Comparison of ENCODE assay signal across 21 cellular contexts in genomic region chr3:11547498-11547897, GRCh38.
DNase-seq lines count a peak whose midpoint lies in the region; ATAC-seq, FAIRE-seq and TF ChIP-seq lines count a peak whose summit lies in the region.
"Had no signal": no experiment of that assay in that cellular context is flagged by ENCODE, and none has a peak within 500 bp of the region (broad histone marks: within the 10 kb centered on the region; RNA-seq: fewer than 3 reads in every experiment).

No MANE protein-coding gene starts in this region.

- H3K36me3 ChIP-seq in K562 (ENCODE audit: control insufficient read depth, insufficient read depth, low read length): no peaks in the 10 kb centered on the region

- H3K9me3 ChIP-seq in K562 (replicated peaks; ENCODE audit: control insufficient read depth, insufficient read depth, low read depth, low read length): no peaks in the 10 kb centered on the region

- H4K20me1 ChIP-seq in K562 (replicated peaks; ENCODE audit: control insufficient read depth, insufficient read depth, low read length): no peaks in the 10 kb centered on the region

- no peaks in the 10 kb centered on the region for H3K79me2 ChIP-seq in K562 (ENCODE audit: control insufficient read depth, insufficient read depth, low read length)

- TF ChIP-seq EP300 in K562 (IDR thresholded peaks at IDR 0.05; ENCODE audit: low read length): no peak

- TF ChIP-seq RAD21 in K562 (CRISPR knock-in tag; conservative IDR thresholded peaks at IDR 0.05 in 1 of 2, IDR thresholded peaks at IDR 0.05 in 1 of 2): no peak

- POLR2A ChIA-PET in activated CD4-positive, alpha-beta T cell treated with anti-CD3 and anti-CD28 coated beads for 36 hours (lab: Charles Lee): no interaction called here
- POLR2A ChIA-PET in K562 (lab: Yijun Ruan, JAX): interaction anchor here (0.6 kb wide), 1 partner anchor 21 kb away, joined by 5 read pairs; no protein-coding TSS in a partner anchor

- no TSS peak for BruUV-seq in K562 (replicated peaks; lab: Mats Ljungman, UMichigan)

- H3K36me3 Mint-ChIP-seq in activated CD4-positive, alpha-beta T cell treated with anti-CD3 and anti-CD28 coated beads for 36 hours (ENCODE audit: low read depth): peaks cover 21% of the 10 kb centered on the region
- peaks cover 8% of the 10 kb centered on the region for H3K36me3 Mint-ChIP-seq in activated naive CD8-positive, alpha-beta T cell
- peaks cover 40% of the 10 kb centered on the region for H3K36me3 Mint-ChIP-seq in activated naive CD8-positive, alpha-beta T cell treated with anti-CD3 and anti-CD28 coated beads for 36 hours

- no peak overlapping the region for H3K4me2 ChIP-seq in K562 (ENCODE audit: insufficient read depth, low read length)
- H3K4me2 ChIP-seq: BLaER1 treated with 17β-estradiol and CSF1 and Interleukin-3, amounts not matched to agents 10 nM and 100 nM had no signal

- no peak overlapping the region for H3K4me3 Mint-ChIP-seq in activated CD4-positive, alpha-beta T cell treated with anti-CD3 and anti-CD28 coated beads for 36 hours
- no peak overlapping the region for H3K4me3 Mint-ChIP-seq in activated naive CD8-positive, alpha-beta T cell
- no peak overlapping the region for H3K4me3 Mint-ChIP-seq in activated naive CD8-positive, alpha-beta T cell treated with anti-CD3 and anti-CD28 coated beads for 36 hours
- H3K4me3 Mint-ChIP-seq: CD8-positive, alpha-beta T cell had no signal

- H3K9me3 Mint-ChIP-seq in activated CD4-positive, alpha-beta T cell treated with anti-CD3 and anti-CD28 coated beads for 36 hours (ENCODE audit: low read depth): peaks cover 10% of the 10 kb centered on the region
- H3K9me3 Mint-ChIP-seq in activated naive CD8-positive, alpha-beta T cell (ENCODE audit: low read depth): no peaks in the 10 kb centered on the region
- H3K9me3 Mint-ChIP-seq in activated naive CD8-positive, alpha-beta T cell treated with anti-CD3 and anti-CD28 coated beads for 36 hours: peaks cover 13% of the 10 kb centered on the region
- H3K9me3 Mint-ChIP-seq: CD8-positive, alpha-beta T cell had no signal

- no peak overlapping the region for H3K9ac ChIP-seq in K562 (ENCODE audit: insufficient read depth in 1 of 2, low read depth in 2 of 2, low read length in 2 of 2)
- H3K9ac ChIP-seq: BLaER1 treated with 17β-estradiol and CSF1 and Interleukin-3, amounts not matched to agents 10 nM and 100 nM had no signal

- in situ Hi-C loops in K562 (cut with MboI): no loop called here

- TF ChIP-seq CTCF in K562 (IDR thresholded peaks at IDR 0.05 in 2 of 3, conservative IDR thresholded peaks at IDR 0.05 in 1 of 3; ENCODE audit: insufficient read depth in 2 of 3, low read depth in 1 of 3, low read length in 3 of 3): no peak

- DNase-seq in activated CD4-positive, alpha-beta T cell treated with anti-CD3 and anti-CD28 coated beads for 36 hours: no peak
- no peak for DNase-seq in activated CD4-positive, alpha-beta T cell treated with anti-CD3 and anti-CD28 coated beads for 1 hour
- DNase-seq in activated naive CD8-positive, alpha-beta T cell treated with anti-CD3 and anti-CD28 coated beads for 36 hours: no peak
- DNase-seq in K562 (ENCODE audit: extremely low read depth in 1 of 4, low spot score in 3 of 4) (no peak), DMS 273 treated with DMSO at 0.1 percent for 48 hours (lab: John Stamatoyannopoulos, UW) (no peak), medulla oblongata (ENCODE audit: extremely low spot score) (no peak), DMS79 treated with DMSO at 0.1 percent for 48 hours (lab: John Stamatoyannopoulos, UW) (no peak)
- DNase-seq: CD8-positive, alpha-beta T cell; DMS153; GDM1; MV-4-11; NCI-H1694; NCI-H2081; NCI-H446; NCI-H526; OCI-M1 had no signal

- no peaks in the 10 kb centered on the region for H3K27me3 Mint-ChIP-seq in activated CD4-positive, alpha-beta T cell treated with anti-CD3 and anti-CD28 coated beads for 36 hours
- H3K27me3 Mint-ChIP-seq in activated naive CD8-positive, alpha-beta T cell: no peaks in the 10 kb centered on the region
- H3K27me3 Mint-ChIP-seq in activated naive CD8-positive, alpha-beta T cell treated with anti-CD3 and anti-CD28 coated beads for 36 hours: no peaks in the 10 kb centered on the region

- peaks cover 0 to 11% of the 10 kb centered on the region in 2 experiments; a peak in 3 of 5 replicates for H3K4me1 ChIP-seq in K562 (replicated peaks in 1 of 2; ENCODE audit: control insufficient read depth in 2 of 2, insufficient read depth in 2 of 2, low read length in 2 of 2)

- H2AFZ ChIP-seq in K562 (ENCODE audit: low read depth, low read length): no peak overlapping the region

- H3K27me3 ChIP-seq in K562 (ENCODE audit: control insufficient read depth in 2 of 2, insufficient read depth in 2 of 2, low read length in 2 of 2): no peaks in the 10 kb centered on the region
- H3K27me3 ChIP-seq: BLaER1 treated with 17β-estradiol and CSF1 and Interleukin-3, amounts not matched to agents 10 nM and 100 nM had no signal

- ATAC-seq in activated CD4-positive, alpha-beta T cell treated with anti-CD3 and anti-CD28 coated beads for 36 hours: peak; percentile 57
- no peak for ATAC-seq in K562
- ATAC-seq: CD8-positive, alpha-beta T cell; Right ventricle myocardium inferior had no signal

- 23% methylated on average over 2 of the region's 2 CpGs for WGBS in K562 (ENCODE audit: insufficient coverage, low coverage, missing lambda C conversion rate)

- TF ChIP-seq POLR2A in K562 (conservative IDR thresholded peaks at IDR 0.05): no peak

- peaks cover 5% of the 10 kb centered on the region for H3K4me1 Mint-ChIP-seq in activated CD4-positive, alpha-beta T cell treated with anti-CD3 and anti-CD28 coated beads for 36 hours
- H3K4me1 Mint-ChIP-seq in activated naive CD8-positive, alpha-beta T cell (ENCODE audit: low read depth): peaks cover 2% of the 10 kb centered on the region
- no peaks in the 10 kb centered on the region for H3K4me1 Mint-ChIP-seq in activated naive CD8-positive, alpha-beta T cell treated with anti-CD3 and anti-CD28 coated beads for 36 hours

- H3K9me1 ChIP-seq in K562 (ENCODE audit: control insufficient read depth, insufficient read depth, low read length): no peaks in the 10 kb centered on the region

- no peak overlapping the region for H3K27ac ChIP-seq in K562 (ENCODE audit: extremely low read depth, low read depth, low read length)
- H3K27ac ChIP-seq: 22Rv1; BLaER1 treated with 17β-estradiol and CSF1 and Interleukin-3, amounts not matched to agents 10 nM and 100 nM had no signal

- no peak overlapping the region for H3K4me3 ChIP-seq in K562
- H3K4me3 ChIP-seq: BLaER1 treated with 17β-estradiol and CSF1 and Interleukin-3, amounts not matched to agents 10 nM and 100 nM had no signal

- intact Hi-C loops in activated CD4-positive, alpha-beta T cell treated with anti-CD3 and anti-CD28 coated beads for 36 hours (cut with DNase I, micrococcal nuclease): no loop called here
- intact Hi-C loops in K562 (cut with micrococcal nuclease): loop anchor here (10.0 kb wide), 1 partner anchor 163 kb away; no protein-coding TSS in a partner anchor

- H3K27ac Mint-ChIP-seq in activated CD4-positive, alpha-beta T cell treated with anti-CD3 and anti-CD28 coated beads for 36 hours: no peak overlapping the region
- peak overlapping the region; percentile 28 for H3K27ac Mint-ChIP-seq in activated naive CD8-positive, alpha-beta T cell
- no peak overlapping the region for H3K27ac Mint-ChIP-seq in activated naive CD8-positive, alpha-beta T cell treated with anti-CD3 and anti-CD28 coated beads for 36 hours

- CTCF ChIA-PET in activated CD4-positive, alpha-beta T cell treated with anti-CD3 and anti-CD28 coated beads for 36 hours (lab: Charles Lee): no interaction called here
- CTCF ChIA-PET in K562 (lab: Yijun Ruan, JAX; ENCODE audit: low intra/inter-chr PET ratio): no interaction called here

- no peak for FAIRE-seq in K562 (lab: Jason Lieb, UNC)
- FAIRE-seq: GM18507 had no signal

TF ChIP-seq in K562, 482 proteins besides CTCF, POLR2A, EP300 and RAD21:
- TF ChIP-seq ZFP36 (IDR thresholded peaks at IDR 0.05; ENCODE audit: low read depth, low read length, partially characterized antibody) (peak; percentile 46), TGIF2 (CRISPR knock-in tag; IDR thresholded peaks at IDR 0.05) (no peak), FOS (IDR thresholded peaks at IDR 0.05; ENCODE audit: extremely low read depth, insufficient read length) (no peak), FOXM1 (IDR thresholded peaks at IDR 0.05; ENCODE audit: low read depth) (no peak), FOXM1 (CRISPR knock-in tag; IDR thresholded peaks at IDR 0.05; ENCODE audit: low read depth) (no peak)
